ENCODE assay signal across 21 cellular contexts in the genomic region with DNA sequence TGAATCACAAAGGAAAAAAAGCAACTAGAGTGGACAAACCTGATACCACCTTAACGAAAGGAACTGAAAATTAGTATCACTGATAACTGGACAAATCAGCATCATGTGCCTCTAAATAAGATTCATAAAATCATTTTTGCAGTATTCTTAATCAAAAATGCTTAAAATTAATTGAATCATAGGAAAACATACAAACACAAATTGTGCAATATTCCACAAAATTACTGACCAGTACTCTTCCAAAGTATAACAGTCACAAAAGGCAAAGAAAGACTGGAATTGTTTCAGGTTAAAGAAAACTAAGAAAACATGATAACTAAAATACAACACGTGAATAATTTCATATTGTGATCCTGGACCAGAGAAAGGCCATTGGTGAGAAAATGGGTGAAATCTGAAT. TPM values are rescaled to one million over a fixed set of nuclear protein-coding genes. Genes with fewer than 3 reads are reported as not detected.
DNase-seq lines count a peak whose midpoint lies in the region; ATAC-seq, FAIRE-seq and TF ChIP-seq lines count a peak whose summit lies in the region.
"Had no signal": no experiment of that assay in that cellular context is flagged by ENCODE, and none has a peak within 500 bp of the region (broad histone marks: within the 10 kb centered on the region; RNA-seq: fewer than 3 reads in every experiment).

No MANE protein-coding gene starts in this region.

- peaks cover 23% of the 10 kb centered on the region for H3K4me1 ChIP-seq in MM.1S (ENCODE audit: low read length)
- H3K4me1 ChIP-seq: Caco-2 had no signal

- H3K27me3 Mint-ChIP-seq in activated B cell treated with CpG ODN at 0.5 μM for 24 hours, result no peaks in the 10 kb centered on the region
- no peaks in the 10 kb centered on the region for H3K27me3 Mint-ChIP-seq in memory B cell
- no peaks in the 10 kb centered on the region for H3K27me3 Mint-ChIP-seq in activated T-helper 17 cell treated with anti-CD3 and anti-CD28 coated beads, Interleukin-2, amount 50 U/mL, for 72 hours
- H3K27me3 Mint-ChIP-seq: B cell; CD4-positive, CD25-positive, alpha-beta regulatory T cell had no signal

- H3K9me3 Mint-ChIP-seq in activated B cell treated with CpG ODN at 0.5 μM for 24 hours, result peaks cover 4% of the 10 kb centered on the region
- peaks cover 2% of the 10 kb centered on the region for H3K9me3 Mint-ChIP-seq in memory B cell
- no peaks in the 10 kb centered on the region for H3K9me3 Mint-ChIP-seq in activated T-helper 17 cell treated with anti-CD3 and anti-CD28 coated beads, Interleukin-2, amount 50 U/mL, for 72 hours
- H3K9me3 Mint-ChIP-seq: CD4-positive, CD25-positive, alpha-beta regulatory T cell; CD8-positive, alpha-beta T cell had no signal

- DNase-seq in GM19239 (ENCODE audit: insufficient read length, low spot score) (no peak), MM.1S (no peak), activated B cell treated with CpG ODN at 0.5 μM for 24 hours (no peak), memory B cell (ENCODE audit: low spot score in 2 of 2) (no peak), iPS-NIHi7 (ENCODE audit: extremely low spot score) (no peak), NCI-H1694 (lab: John Stamatoyannopoulos, UW) (no peak)
- DNase-seq: Caco-2; CD4-positive, CD25-positive, alpha-beta regulatory T cell; CD8-positive, alpha-beta T cell; DMS153; DND-41; GOT3; H7 had no signal

- POLR2A ChIA-PET in activated B cell treated with CpG ODN at 0.5 μM for 24 hours (lab: Charles Lee), result no interaction called here

- H3K9me3 ChIP-seq in MM.1S (replicated peaks; ENCODE audit: insufficient read depth, low read length), result no peaks in the 10 kb centered on the region
- H3K9me3 ChIP-seq: BLaER1, Caco-2 had no signal

- H3K27ac Mint-ChIP-seq in activated B cell treated with CpG ODN at 0.5 μM for 24 hours (peak overlapping the region; percentile 53), memory B cell (peak overlapping the region; percentile 55)
- no peak overlapping the region for H3K27ac Mint-ChIP-seq in activated T-helper 17 cell treated with anti-CD3 and anti-CD28 coated beads, Interleukin-2, amount 50 U/mL, for 72 hours
- H3K27ac Mint-ChIP-seq: CD8-positive, alpha-beta T cell had no signal

- peak overlapping the region; percentile 64 for H3K4me2 ChIP-seq in MM.1S (ENCODE audit: low read depth, low read length)

- no peaks in the 10 kb centered on the region for H3K9me2 ChIP-seq in MM.1S (replicated peaks; ENCODE audit: insufficient read depth, low read length)

- H3K4me1 Mint-ChIP-seq in activated B cell treated with CpG ODN at 0.5 μM for 24 hours (peaks cover 53% of the 10 kb centered on the region), memory B cell (peaks cover 13% of the 10 kb centered on the region)
- peaks cover 15% of the 10 kb centered on the region for H3K4me1 Mint-ChIP-seq in activated T-helper 17 cell treated with anti-CD3 and anti-CD28 coated beads, Interleukin-2, amount 50 U/mL, for 72 hours

- ATAC-seq in activated B cell treated with CpG ODN at 0.5 μM for 24 hours (ENCODE audit: low read depth), result no peak
- no peak for ATAC-seq in memory B cell (ENCODE audit: low read depth)
- ATAC-seq in HG03135 (IDR thresholded peaks at IDR 0.05; ENCODE audit: unreplicated experiment), result no peak
- no peak for ATAC-seq in activated T-helper 17 cell treated with anti-CD3 and anti-CD28 coated beads, Interleukin-2, amount 50 U/mL, for 72 hours (replicated peaks)
- ATAC-seq: CD8-positive, alpha-beta T cell; HCT116 had no signal

- FAIRE-seq in GM19239 (lab: Jason Lieb, UNC), result peak; percentile 83
- FAIRE-seq: A204.1 had no signal

- CTCF ChIA-PET in activated B cell treated with CpG ODN at 0.5 μM for 24 hours (lab: Charles Lee), result interaction anchor here (1.1 kb wide), 1 partner anchor 8 kb away, joined by 4 read pairs; no protein-coding TSS in a partner anchor

- intact Hi-C loops in activated B cell treated with CpG ODN at 0.5 μM for 24 hours (cut with micrococcal nuclease), result no loop called here

- no peaks in the 10 kb centered on the region for H3K36me3 ChIP-seq in MM.1S (replicated peaks; ENCODE audit: insufficient read depth, low read length)

- H3K36me3 Mint-ChIP-seq in activated B cell treated with CpG ODN at 0.5 μM for 24 hours (ENCODE audit: low read depth), result peaks cover 28% of the 10 kb centered on the region
- peaks cover 13% of the 10 kb centered on the region for H3K36me3 Mint-ChIP-seq in memory B cell
- peaks cover 17% of the 10 kb centered on the region for H3K36me3 Mint-ChIP-seq in activated T-helper 17 cell treated with anti-CD3 and anti-CD28 coated beads, Interleukin-2, amount 50 U/mL, for 72 hours (ENCODE audit: low read depth)

- no peak for TF ChIP-seq CTCF in MM.1S (IDR thresholded peaks at IDR 0.05; ENCODE audit: low read length)
- no peak for TF ChIP-seq CTCF in activated B cell treated with CpG ODN at 0.5 μM for 24 hours (IDR thresholded peaks at IDR 0.05)

- H2AFZ ChIP-seq in MM.1S (ENCODE audit: low read length), result no peak overlapping the region

- no peaks in the 10 kb centered on the region for H3K27me3 ChIP-seq in MM.1S (replicated peaks; ENCODE audit: insufficient read depth, low read length)
- H3K27me3 ChIP-seq: BLaER1 had no signal

- no peak overlapping the region for H3K9ac ChIP-seq in MM.1S (ENCODE audit: low read length)
- H3K9ac ChIP-seq: BLaER1 had no signal

- H4K20me1 ChIP-seq in MM.1S (ENCODE audit: insufficient read depth, low read length), result no peaks in the 10 kb centered on the region

- H3K4me3 Mint-ChIP-seq in activated B cell treated with CpG ODN at 0.5 μM for 24 hours (no peak overlapping the region), memory B cell (no peak overlapping the region)
- H3K4me3 Mint-ChIP-seq in activated T-helper 17 cell treated with anti-CD3 and anti-CD28 coated beads, Interleukin-2, amount 50 U/mL, for 72 hours, result no peak overlapping the region
- H3K4me3 Mint-ChIP-seq: B cell; CD4-positive, CD25-positive, alpha-beta regulatory T cell; CD8-positive, alpha-beta T cell had no signal

- no peaks in the 10 kb centered on the region for H3F3A ChIP-seq in MM.1S (ENCODE audit: insufficient read depth, low read length)

- H3K4me3 ChIP-seq in MM.1S (ENCODE audit: low read length), result no peak overlapping the region
- H3K4me3 ChIP-seq: BLaER1 had no signal

- H3K79me2 ChIP-seq in MM.1S (ENCODE audit: low read length), result peaks cover 98% of the 10 kb centered on the region

- no peak overlapping the region for H3K27ac ChIP-seq in MM.1S (ENCODE audit: low read length)
- H3K27ac ChIP-seq: 22Rv1, BLaER1, C4-2B had no signal

RNA-seq across cellular contexts. Expression of a gene that starts 27.1 kb away (rescaled TPM):
- total RNA-seq in activated B cell treated with CpG ODN at 0.5 μM for 24 hours, result 96.5 and 102 TPM in 2 replicates
- 10 to 100 TPM; 37.4 to 39.6 TPM for total RNA-seq in activated T-helper 17 cell treated with anti-CD3 and anti-CD28 coated beads, Interleukin-2, amount 50 U/mL, for 72 hours
